31 cellular contexts compared by ENCODE assay signal in genomic region chr11:92892769-92893168, GRCh38.
"Had no signal": no experiment of that assay in that cellular context is flagged by ENCODE, and none has a peak within 500 bp of the region (broad histone marks: within the 10 kb centered on the region; RNA-seq: fewer than 3 reads in every experiment).

No MANE protein-coding gene starts in this region.

- H3K9me3 ChIP-seq: ascending aorta, SJCRH30 had no signal

- H3K4me3 Mint-ChIP-seq: activated CD4-positive, alpha-beta T cell treated with anti-CD3 and anti-CD28 coated beads, Interleukin-2, amount 10 ng/mL, durations not matched to agents 7 days and 5 days; activated CD8-positive, alpha-beta T cell treated with anti-CD3 and anti-CD28 coated beads, Interleukin-2, amount 10 ng/mL, durations not matched to agents 7 days and 5 days; activated naive CD4-positive, alpha-beta T cell treated with anti-CD3 and anti-CD28 coated beads, Interleukin-2, amount 50 U/mL, for 24 hours; activated naive CD8-positive, alpha-beta T cell treated with anti-CD3 and anti-CD28 coated beads, Interleukin-2, amount 10 ng/mL, durations not matched to agents 7 days and 5 days; activated T-cell treated with anti-CD3 and anti-CD28 coated beads, Interleukin-2, amount 50 U/mL, for 24 hours; IgD-negative memory B cell had no signal

- H3K27ac Mint-ChIP-seq: activated CD4-positive, alpha-beta T cell treated with anti-CD3 and anti-CD28 coated beads, Interleukin-2, amount 10 ng/mL, durations not matched to agents 7 days and 5 days; activated CD8-positive, alpha-beta T cell treated with anti-CD3 and anti-CD28 coated beads, Interleukin-2, amount 10 ng/mL, durations not matched to agents 7 days and 5 days; activated naive CD4-positive, alpha-beta T cell treated with anti-CD3 and anti-CD28 coated beads, Interleukin-2, amount 50 U/mL, for 24 hours; activated naive CD8-positive, alpha-beta T cell treated with anti-CD3 and anti-CD28 coated beads, Interleukin-2, amount 10 ng/mL, durations not matched to agents 7 days and 5 days; activated T-cell treated with anti-CD3 and anti-CD28 coated beads, Interleukin-2, amount 50 U/mL, for 24 hours; activated T-helper 2 cell treated with anti-CD3 and anti-CD28 coated beads, Interferon-gamma antibody, Interleukin-2, Interleukin-4, amounts not matched to agents 10 μg/mL and 5 μg/mL and 100 μg/mL, durations not matched to agents 14 hours and 24 hours and 36 hours; IgD-negative memory B cell had no signal

- H2AFZ ChIP-seq: PC-9 had no signal

- H3K4me1 Mint-ChIP-seq: activated CD4-positive, alpha-beta T cell treated with anti-CD3 and anti-CD28 coated beads, Interleukin-2, amount 10 ng/mL, durations not matched to agents 7 days and 5 days; activated naive CD4-positive, alpha-beta T cell treated with anti-CD3 and anti-CD28 coated beads, Interleukin-2, amount 50 U/mL, for 24 hours; activated naive CD8-positive, alpha-beta T cell treated with anti-CD3 and anti-CD28 coated beads, Interleukin-2, amount 10 ng/mL, durations not matched to agents 7 days and 5 days; IgD-negative memory B cell had no signal

- H3K4me1 ChIP-seq: ascending aorta, SJCRH30 had no signal

- H3K4me3 ChIP-seq: ascending aorta, PC-9, SJCRH30 had no signal

- ATAC-seq: activated CD8-positive, alpha-beta T cell treated with anti-CD3 and anti-CD28 coated beads, Interleukin-2, amount 10 ng/mL, durations not matched to agents 7 days and 5 days had no signal

- H3K27me3 ChIP-seq: ascending aorta, brain microvascular endothelial cell, SJCRH30 had no signal

- H3K36me3 ChIP-seq: ascending aorta, brain microvascular endothelial cell, SJCRH30 had no signal

- H3K9me3 Mint-ChIP-seq: activated CD4-positive, alpha-beta T cell treated with anti-CD3 and anti-CD28 coated beads, Interleukin-2, amount 10 ng/mL, durations not matched to agents 7 days and 5 days; activated naive CD4-positive, alpha-beta T cell treated with anti-CD3 and anti-CD28 coated beads, Interleukin-2, amount 50 U/mL, for 24 hours; activated naive CD8-positive, alpha-beta T cell treated with anti-CD3 and anti-CD28 coated beads, Interleukin-2, amount 10 ng/mL, durations not matched to agents 7 days and 5 days; activated T-cell treated with anti-CD3 and anti-CD28 coated beads, Interleukin-2, amount 50 U/mL, for 24 hours; activated T-helper 2 cell treated with anti-CD3 and anti-CD28 coated beads, Interferon-gamma antibody, Interleukin-2, Interleukin-4, amounts not matched to agents 10 μg/mL and 5 μg/mL and 100 μg/mL, durations not matched to agents 14 hours and 24 hours and 36 hours; IgD-negative memory B cell had no signal

- H3K4me2 ChIP-seq: PC-9 had no signal

- H3K27ac ChIP-seq: ascending aorta, brain microvascular endothelial cell, PC-9, SJCRH30 had no signal

- H3K36me3 Mint-ChIP-seq: activated naive CD4-positive, alpha-beta T cell treated with anti-CD3 and anti-CD28 coated beads, Interleukin-2, amount 50 U/mL, for 24 hours; activated naive CD8-positive, alpha-beta T cell treated with anti-CD3 and anti-CD28 coated beads, Interleukin-2, amount 10 ng/mL, durations not matched to agents 7 days and 5 days; IgD-negative memory B cell had no signal

- H3K27me3 Mint-ChIP-seq: activated CD4-positive, alpha-beta T cell treated with anti-CD3 and anti-CD28 coated beads, Interleukin-2, amount 10 ng/mL, durations not matched to agents 7 days and 5 days had no signal

- DNase-seq: activated CD4-positive, alpha-beta T cell treated with anti-CD3 and anti-CD28 coated beads, Interleukin-2, amount 10 ng/mL, durations not matched to agents 7 days and 5 days; activated CD4-positive, alpha-beta T cell treated with anti-CD3 and anti-CD28 coated beads, Interleukin-2, amount 50 U/mL, for 48 hours; activated CD8-positive, alpha-beta T cell treated with anti-CD3 and anti-CD28 coated beads, Interleukin-2, amount 10 ng/mL, durations not matched to agents 7 days and 5 days; activated gamma-delta T cell; activated naive CD4-positive, alpha-beta T cell treated with Interleukin-2 at 50 U/mL for 16 hours; activated naive CD8-positive, alpha-beta T cell treated with anti-CD3 and anti-CD28 coated beads, Interleukin-2, amount 10 ng/mL, durations not matched to agents 7 days and 5 days; activated T-cell treated with anti-CD3 and anti-CD28 coated beads, Interleukin-2, amount 50 U/mL, for 24 hours; amygdala; brain microvascular endothelial cell; central memory CD4-positive, alpha-beta T cell; Kasumi-1; KG1; NCI-H1092 treated with DMSO at 0.1 percent for 48 hours; NCI-H187; NCI-H2029 treated with DMSO at 0.1 percent for 48 hours; NCI-H2107; NCI-H2171; NCI-H510A; NCI-H526; NCI-H774; PC-9; Right ventricle myocardium superior; SJCRH30; SW 1271; T-helper 1 cell; T-helper 2 cell; T-helper 9 cell had no signal
